36 cellular contexts compared by ENCODE assay signal in genomic region chr7:128231677-128232076, GRCh38. TPM values are rescaled to one million over a fixed set of nuclear protein-coding genes. Genes with fewer than 3 reads are reported as not detected.
"Had no signal": no experiment of that assay in that cellular context is flagged by ENCODE, and none has a peak within 500 bp of the region (broad histone marks: within the 10 kb centered on the region; RNA-seq: fewer than 3 reads in every experiment).

No MANE protein-coding gene starts in this region.

- H3K9me3 Mint-ChIP-seq: activated CD4-positive, alpha-beta memory T cell treated with anti-CD3 and anti-CD28 coated beads, Interleukin-2, amount 10 ng/mL, durations not matched to agents 7 days and 5 days; activated CD4-positive, alpha-beta T cell treated with anti-CD3 and anti-CD28 coated beads, Interleukin-2, amount 10 ng/mL, durations not matched to agents 7 days and 5 days; activated naive CD4-positive, alpha-beta T cell treated with anti-CD3 and anti-CD28 coated beads, Interleukin-2, amount 10 ng/mL, durations not matched to agents 7 days and 5 days; activated naive CD4-positive, alpha-beta T cell treated with anti-CD3 and anti-CD28 coated beads, Interleukin-2, amount 50 U/mL, for 24 hours; activated naive CD8-positive, alpha-beta T cell treated with anti-CD3 and anti-CD28 coated beads, Interleukin-2, amount 10 ng/mL, durations not matched to agents 7 days and 5 days; activated naive CD8-positive, alpha-beta T cell treated with anti-CD3 and anti-CD28 coated beads, Interleukin-2, amount 50 U/mL, for 24 hours; activated T-cell treated with anti-CD3 and anti-CD28 coated beads, Interleukin-2, amount 50 U/mL, for 24 hours; activated T-helper 2 cell treated with anti-CD3 and anti-CD28 coated beads, Interferon-gamma antibody, Interleukin-2, Interleukin-4, amounts not matched to agents 10 μg/mL and 5 μg/mL and 100 μg/mL, durations not matched to agents 14 hours and 24 hours and 36 hours; T-cell; T-helper 1 cell treated with Interleukin-12 subunit alpha and Interleukin-12 subunit beta and Interleukin-4 antibody, amounts not matched to agents 30 μg/mL and 1 μg/mL, for 36 hours; T-helper 2 cell treated with Interferon-gamma antibody and Interleukin-4, amounts not matched to agents 5 μg/mL and 100 μg/mL, for 36 hours had no signal

- DNase-seq: activated CD4-positive, alpha-beta memory T cell treated with anti-CD3 and anti-CD28 coated beads, Interleukin-2, amount 10 ng/mL, durations not matched to agents 7 days and 5 days; activated CD4-positive, alpha-beta T cell treated with anti-CD3 and anti-CD28 coated beads for 1 hour; activated CD4-positive, alpha-beta T cell treated with anti-CD3 and anti-CD28 coated beads for 36 hours; activated CD4-positive, alpha-beta T cell treated with anti-CD3 and anti-CD28 coated beads, Interleukin-2, amount 10 ng/mL, durations not matched to agents 7 days and 5 days; activated CD4-positive, alpha-beta T cell treated with anti-CD3 and anti-CD28 coated beads, Interleukin-2, amount 50 U/mL, for 48 hours; activated CD4-positive, CD25-positive, alpha-beta regulatory T cell; activated CD8-positive, alpha-beta memory T cell treated with anti-CD3 and anti-CD28 coated beads for 24 hours; activated CD8-positive, alpha-beta memory T cell treated with anti-CD3 and anti-CD28 coated beads, Interleukin-2, amount 10 ng/mL, durations not matched to agents 7 days and 5 days; activated CD8-positive, alpha-beta memory T cell treated with anti-CD3 and anti-CD28 coated beads, Interleukin-2, amount 50 U/mL, for 48 hours; activated CD8-positive, alpha-beta T cell treated with anti-CD3 and anti-CD28 coated beads, Interleukin-2, amount 10 ng/mL, durations not matched to agents 7 days and 5 days; activated effector memory CD4-positive, alpha-beta T cell treated with Interleukin-2 at 50 U/mL for 16 hours; activated gamma-delta T cell; activated naive CD4-positive, alpha-beta T cell treated with anti-CD3 and anti-CD28 coated beads, Interleukin-2, amount 10 ng/mL, durations not matched to agents 7 days and 5 days; activated naive CD4-positive, alpha-beta T cell treated with Interleukin-2 at 50 U/mL for 16 hours; activated naive CD8-positive, alpha-beta T cell treated with anti-CD3 and anti-CD28 coated beads, Interleukin-2, amount 10 ng/mL, durations not matched to agents 7 days and 5 days; activated naive CD8-positive, alpha-beta T cell treated with anti-CD3 and anti-CD28 coated beads, Interleukin-2, amount 50 U/mL, for 24 hours; activated T-cell treated with anti-CD3 and anti-CD28 coated beads, Interleukin-2, amount 50 U/mL, for 24 hours; activated T-cell treated with anti-CD3 and anti-CD28 coated beads, Interleukin-2, amount 50 U/mL, for 48 hours; amygdala; anterior cingulate cortex; caudate nucleus; cerebellar nuclear complex; T-cell; T-helper 2 cell; T-helper 9 cell had no signal

- H3K9me3 ChIP-seq: ascending aorta had no signal

- H3K27ac ChIP-seq: ascending aorta, cardiac muscle cell had no signal

- H3K36me3 Mint-ChIP-seq: activated naive CD4-positive, alpha-beta T cell treated with anti-CD3 and anti-CD28 coated beads, Interleukin-2, amount 10 ng/mL, durations not matched to agents 7 days and 5 days; activated naive CD4-positive, alpha-beta T cell treated with anti-CD3 and anti-CD28 coated beads, Interleukin-2, amount 50 U/mL, for 24 hours; activated naive CD8-positive, alpha-beta T cell; brain; T-cell had no signal

- H3K4me3 ChIP-seq: ascending aorta, cardiac muscle cell had no signal

- H3K4me3 Mint-ChIP-seq: activated CD4-positive, alpha-beta memory T cell treated with anti-CD3 and anti-CD28 coated beads, Interleukin-2, amount 10 ng/mL, durations not matched to agents 7 days and 5 days; activated CD4-positive, alpha-beta T cell treated with anti-CD3 and anti-CD28 coated beads for 36 hours; activated CD4-positive, alpha-beta T cell treated with anti-CD3 and anti-CD28 coated beads, Interleukin-2, amount 10 ng/mL, durations not matched to agents 7 days and 5 days; activated CD8-positive, alpha-beta memory T cell treated with anti-CD3 and anti-CD28 coated beads, Interleukin-2, amount 10 ng/mL, durations not matched to agents 7 days and 5 days; activated CD8-positive, alpha-beta T cell treated with anti-CD3 and anti-CD28 coated beads, Interleukin-2, amount 10 ng/mL, durations not matched to agents 7 days and 5 days; activated naive CD4-positive, alpha-beta T cell treated with anti-CD3 and anti-CD28 coated beads, Interleukin-2, amount 10 ng/mL, durations not matched to agents 7 days and 5 days; activated naive CD4-positive, alpha-beta T cell treated with anti-CD3 and anti-CD28 coated beads, Interleukin-2, amount 50 U/mL, for 24 hours; activated naive CD8-positive, alpha-beta T cell; activated naive CD8-positive, alpha-beta T cell treated with anti-CD3 and anti-CD28 coated beads, Interleukin-2, amount 10 ng/mL, durations not matched to agents 7 days and 5 days; activated naive CD8-positive, alpha-beta T cell treated with anti-CD3 and anti-CD28 coated beads, Interleukin-2, amount 50 U/mL, for 24 hours; activated T-cell treated with anti-CD3 and anti-CD28 coated beads, Interleukin-2, amount 50 U/mL, for 24 hours; brain; central memory CD8-positive, alpha-beta T cell; T-cell; T-helper 1 cell treated with Interleukin-12 subunit alpha and Interleukin-12 subunit beta and Interleukin-4 antibody, amounts not matched to agents 30 μg/mL and 1 μg/mL, for 36 hours; T-helper 2 cell treated with Interferon-gamma antibody and Interleukin-4, amounts not matched to agents 5 μg/mL and 100 μg/mL, for 36 hours had no signal

- ATAC-seq: activated CD8-positive, alpha-beta memory T cell treated with anti-CD3 and anti-CD28 coated beads, Interleukin-2, amount 10 ng/mL, durations not matched to agents 7 days and 5 days; activated CD8-positive, alpha-beta T cell treated with anti-CD3 and anti-CD28 coated beads, Interleukin-2, amount 10 ng/mL, durations not matched to agents 7 days and 5 days; activated naive CD8-positive, alpha-beta T cell treated with anti-CD3 and anti-CD28 coated beads, Interleukin-2, amount 50 U/mL, for 24 hours; T-cell had no signal

- H3K4me1 ChIP-seq: ascending aorta had no signal

- H3K27ac Mint-ChIP-seq: activated CD4-positive, alpha-beta memory T cell treated with anti-CD3 and anti-CD28 coated beads, Interleukin-2, amount 10 ng/mL, durations not matched to agents 7 days and 5 days; activated CD4-positive, alpha-beta T cell treated with anti-CD3 and anti-CD28 coated beads for 36 hours; activated CD4-positive, alpha-beta T cell treated with anti-CD3 and anti-CD28 coated beads, Interleukin-2, amount 10 ng/mL, durations not matched to agents 7 days and 5 days; activated CD8-positive, alpha-beta memory T cell treated with anti-CD3 and anti-CD28 coated beads, Interleukin-2, amount 10 ng/mL, durations not matched to agents 7 days and 5 days; activated CD8-positive, alpha-beta T cell treated with anti-CD3 and anti-CD28 coated beads, Interleukin-2, amount 10 ng/mL, durations not matched to agents 7 days and 5 days; activated naive CD4-positive, alpha-beta T cell treated with anti-CD3 and anti-CD28 coated beads, Interleukin-2, amount 10 ng/mL, durations not matched to agents 7 days and 5 days; activated naive CD4-positive, alpha-beta T cell treated with anti-CD3 and anti-CD28 coated beads, Interleukin-2, amount 50 U/mL, for 24 hours; activated naive CD8-positive, alpha-beta T cell; activated naive CD8-positive, alpha-beta T cell treated with anti-CD3 and anti-CD28 coated beads, Interleukin-2, amount 10 ng/mL, durations not matched to agents 7 days and 5 days; activated naive CD8-positive, alpha-beta T cell treated with anti-CD3 and anti-CD28 coated beads, Interleukin-2, amount 50 U/mL, for 24 hours; activated T-cell treated with anti-CD3 and anti-CD28 coated beads, Interleukin-2, amount 50 U/mL, for 24 hours; activated T-helper 2 cell treated with anti-CD3 and anti-CD28 coated beads, Interferon-gamma antibody, Interleukin-2, Interleukin-4, amounts not matched to agents 10 μg/mL and 5 μg/mL and 100 μg/mL, durations not matched to agents 14 hours and 24 hours and 36 hours; brain; T-cell; T-helper 1 cell treated with Interleukin-12 subunit alpha and Interleukin-12 subunit beta and Interleukin-4 antibody, amounts not matched to agents 30 μg/mL and 1 μg/mL, for 36 hours; T-helper 2 cell treated with Interferon-gamma antibody and Interleukin-4, amounts not matched to agents 5 μg/mL and 100 μg/mL, for 36 hours had no signal

- FAIRE-seq: bronchial epithelial cell, TTC549 had no signal

- H3K4me1 Mint-ChIP-seq: activated CD4-positive, alpha-beta T cell treated with anti-CD3 and anti-CD28 coated beads for 36 hours had no signal

RNA-seq across cellular contexts. Expression of gene LEP, which starts 9.4 kb away (rescaled TPM):
- total RNA-seq: activated CD4-positive, alpha-beta memory T cell treated with anti-CD3 and anti-CD28 coated beads, Interleukin-2, amount 10 ng/mL, durations not matched to agents 7 days and 5 days; activated CD4-positive, alpha-beta T cell treated with anti-CD3 and anti-CD28 coated beads for 36 hours; activated CD4-positive, alpha-beta T cell treated with anti-CD3 and anti-CD28 coated beads, Interleukin-2, amount 10 ng/mL, durations not matched to agents 7 days and 5 days; activated CD8-positive, alpha-beta memory T cell treated with anti-CD3 and anti-CD28 coated beads, Interleukin-2, amount 10 ng/mL, durations not matched to agents 7 days and 5 days; activated CD8-positive, alpha-beta T cell treated with anti-CD3 and anti-CD28 coated beads, Interleukin-2, amount 10 ng/mL, durations not matched to agents 7 days and 5 days; activated naive CD8-positive, alpha-beta T cell treated with anti-CD3 and anti-CD28 coated beads, Interleukin-2, amount 10 ng/mL, durations not matched to agents 7 days and 5 days; activated T-helper 2 cell treated with anti-CD3 and anti-CD28 coated beads, Interferon-gamma antibody, Interleukin-2, Interleukin-4, amounts not matched to agents 10 μg/mL and 5 μg/mL and 100 μg/mL, durations not matched to agents 14 hours and 24 hours and 36 hours; ascending aorta; cardiac muscle cell; T-cell had no signal
- polyA plus RNA-seq: cardiac muscle cell had no signal
